23 cellular contexts compared by ENCODE assay signal in genomic region chr11:29578806-29579205, GRCh38.
DNase-seq lines count a peak whose midpoint lies in the region; ATAC-seq and TF ChIP-seq lines count a peak whose summit lies in the region.
"Had no signal": no experiment of that assay in that cellular context is flagged by ENCODE, and none has a peak within 500 bp of the region (broad histone marks: within the 10 kb centered on the region; RNA-seq: fewer than 3 reads in every experiment).

No MANE protein-coding gene starts in this region.

- no peak overlapping the region for H3K4me3 ChIP-seq in endodermal cell (ENCODE audit: low read length)
- H3K4me3 ChIP-seq in mesendoderm (ENCODE audit: low read length): no peak overlapping the region
- H3K4me3 ChIP-seq: BLaER1 had no signal

- no peak overlapping the region for H3K23ac ChIP-seq in mesendoderm (ENCODE audit: low read length)

- H4K5ac ChIP-seq in mesendoderm (ENCODE audit: low read length): no peak overlapping the region

- no peaks in the 10 kb centered on the region for H3K79me2 ChIP-seq in mesendoderm (ENCODE audit: control insufficient read depth, insufficient read depth, low read length)

- no peaks in the 10 kb centered on the region for H3K36me3 Mint-ChIP-seq in endodermal cell (ENCODE audit: low read depth)
- H3K36me3 Mint-ChIP-seq in activated naive CD8-positive, alpha-beta T cell treated with anti-CD3 and anti-CD28 coated beads for 36 hours: no peaks in the 10 kb centered on the region
- H3K36me3 Mint-ChIP-seq: CD14-positive monocyte; CD4-positive, alpha-beta memory T cell; CD4-positive, CD25-positive, alpha-beta regulatory T cell; CD8-positive, alpha-beta memory T cell had no signal

- no peak overlapping the region for H3K4ac ChIP-seq in mesendoderm (ENCODE audit: low read depth, low read length)

- DNase-seq in NCI-H226 (peak; percentile 44), endodermal cell (peak; percentile 60), mesendoderm (peak; percentile 86), NCI-H2171 treated with DMSO at 0.1 percent for 48 hours (lab: John Stamatoyannopoulos, UW) (no peak)
- DNase-seq in activated naive CD8-positive, alpha-beta T cell treated with anti-CD3 and anti-CD28 coated beads for 36 hours: no peak
- DNase-seq: 8988T; ACHN; BE2C; C1 segment of cervical spinal cord; CD4-positive, alpha-beta memory T cell; CD4-positive, CD25-positive, alpha-beta regulatory T cell; CD8-positive, alpha-beta memory T cell; COR-L47; DMS 273 treated with DMSO at 0.1 percent for 48 hours; DMS153; DMS53; DMS79; DND-41; EL; GF-D8 had no signal

- H3K18ac ChIP-seq in mesendoderm (ENCODE audit: low read length): no peak overlapping the region

- no peak overlapping the region for H3K4me3 Mint-ChIP-seq in endodermal cell
- no peak overlapping the region for H3K4me3 Mint-ChIP-seq in activated naive CD8-positive, alpha-beta T cell treated with anti-CD3 and anti-CD28 coated beads for 36 hours
- H3K4me3 Mint-ChIP-seq: CD14-positive monocyte; CD4-positive, alpha-beta memory T cell; CD4-positive, CD25-positive, alpha-beta regulatory T cell; CD8-positive, alpha-beta memory T cell had no signal

- H2BK5ac ChIP-seq in mesendoderm (ENCODE audit: low read length): no peak overlapping the region

- no peak for TF ChIP-seq CTCF in endodermal cell (conservative IDR thresholded peaks at IDR 0.05)

- WGBS in endodermal cell (ENCODE audit: insufficient coverage in 1 of 2, insufficient read length in 1 of 2), 2 experiments: 68 to 70% methylated on average over 2 of the region's 2 CpGs
- WGBS in mesendoderm (ENCODE audit: extremely low coverage, insufficient coverage, low lambda C conversion rate): no CpG with 5 or more reads among the region's 2 CpGs

- H3K4me2 ChIP-seq in mesendoderm (ENCODE audit: low read length): no peak overlapping the region
- H3K4me2 ChIP-seq: BLaER1 had no signal

- H3K36me3 ChIP-seq in endodermal cell (ENCODE audit: control insufficient read depth, insufficient read depth, low read length) (no peaks in the 10 kb centered on the region), mesendoderm (ENCODE audit: control insufficient read depth, insufficient read depth, low read length) (no peaks in the 10 kb centered on the region)
- H3K36me3 ChIP-seq: BE2C, BLaER1 had no signal

- peaks cover 9% of the 10 kb centered on the region for H3K9me3 ChIP-seq in endodermal cell (ENCODE audit: control insufficient read depth, low read length)
- H3K9me3 ChIP-seq: BE2C had no signal

- H3K79me1 ChIP-seq in mesendoderm (ENCODE audit: low read length): no peaks in the 10 kb centered on the region

- H4K8ac ChIP-seq in mesendoderm (ENCODE audit: low read depth, low read length): no peak overlapping the region

- no peak overlapping the region for H2BK120ac ChIP-seq in mesendoderm (ENCODE audit: low read depth, low read length)

- peaks cover 15% of the 10 kb centered on the region for H3K9me3 Mint-ChIP-seq in endodermal cell
- H3K9me3 Mint-ChIP-seq in activated naive CD8-positive, alpha-beta T cell treated with anti-CD3 and anti-CD28 coated beads for 36 hours: peaks cover 11% of the 10 kb centered on the region

- H3K56ac ChIP-seq in mesendoderm (ENCODE audit: low read length): no peak overlapping the region

- no peak overlapping the region for H2AK5ac ChIP-seq in mesendoderm (ENCODE audit: low read length)

- no peak overlapping the region for H3K9ac ChIP-seq in endodermal cell (ENCODE audit: extremely low read depth, low read length, poor library complexity, severe bottlenecking)
- no peak overlapping the region for H3K9ac ChIP-seq in mesendoderm (ENCODE audit: low read length)
- H3K9ac ChIP-seq: BLaER1 had no signal

- H3K4me1 Mint-ChIP-seq in endodermal cell: peaks cover 4% of the 10 kb centered on the region
- no peaks in the 10 kb centered on the region for H3K4me1 Mint-ChIP-seq in activated naive CD8-positive, alpha-beta T cell treated with anti-CD3 and anti-CD28 coated beads for 36 hours
- H3K4me1 Mint-ChIP-seq: CD14-positive monocyte; CD4-positive, alpha-beta memory T cell; CD4-positive, CD25-positive, alpha-beta regulatory T cell; CD8-positive, alpha-beta memory T cell had no signal

- ATAC-seq in HG03045 (IDR thresholded peaks at IDR 0.05; ENCODE audit: unreplicated experiment): no peak

- peaks cover 3% of the 10 kb centered on the region for H3K27me3 Mint-ChIP-seq in endodermal cell (ENCODE audit: insufficient read depth)
- no peaks in the 10 kb centered on the region for H3K27me3 Mint-ChIP-seq in activated naive CD8-positive, alpha-beta T cell treated with anti-CD3 and anti-CD28 coated beads for 36 hours
- H3K27me3 Mint-ChIP-seq: CD4-positive, alpha-beta memory T cell; CD4-positive, CD25-positive, alpha-beta regulatory T cell; CD8-positive, alpha-beta memory T cell had no signal

- no peaks in the 10 kb centered on the region for H3K4me1 ChIP-seq in endodermal cell (ENCODE audit: control insufficient read depth, insufficient read depth, low read length)
- H3K4me1 ChIP-seq in mesendoderm (ENCODE audit: control insufficient read depth, low read depth, low read length): no peaks in the 10 kb centered on the region
- H3K4me1 ChIP-seq: BE2C, BLaER1 had no signal

- H2BK15ac ChIP-seq in mesendoderm (replicated peaks; ENCODE audit: low read depth): no peak overlapping the region

- H3K27ac Mint-ChIP-seq in endodermal cell: no peak overlapping the region
- no peak overlapping the region for H3K27ac Mint-ChIP-seq in activated naive CD8-positive, alpha-beta T cell treated with anti-CD3 and anti-CD28 coated beads for 36 hours
- H3K27ac Mint-ChIP-seq: CD14-positive monocyte; CD4-positive, alpha-beta memory T cell; CD4-positive, CD25-positive, alpha-beta regulatory T cell; CD8-positive, alpha-beta memory T cell had no signal

- H3K27ac ChIP-seq in endodermal cell (ENCODE audit: low read depth, low read length): no peak overlapping the region
- no peak overlapping the region for H3K27ac ChIP-seq in mesendoderm (ENCODE audit: low read depth, low read length)
- H3K27ac ChIP-seq: BLaER1 had no signal

- H3K27me3 ChIP-seq in endodermal cell (ENCODE audit: control insufficient read depth, insufficient read depth, low read length, poor library complexity, severe bottlenecking) (no peaks in the 10 kb centered on the region), mesendoderm (ENCODE audit: insufficient read depth, low read length, poor library complexity) (no peaks in the 10 kb centered on the region)
- H3K27me3 ChIP-seq: BE2C, BLaER1 had no signal

Comparison
In these comparisons a context has a peak if more than half of its experiments do, and no peak if none do; other contexts are left out.
1. DNase-seq: peak in NCI-H226 (single experiment), endodermal cell (single experiment) and mesendoderm (single experiment); none in activated naive CD8-positive, alpha-beta T cell treated with anti-CD3 and anti-CD28 coated beads for 36 hours (single experiment) and NCI-H2171 treated with DMSO at 0.1 percent for 48 hours (single experiment).